In the genomic region with DNA sequence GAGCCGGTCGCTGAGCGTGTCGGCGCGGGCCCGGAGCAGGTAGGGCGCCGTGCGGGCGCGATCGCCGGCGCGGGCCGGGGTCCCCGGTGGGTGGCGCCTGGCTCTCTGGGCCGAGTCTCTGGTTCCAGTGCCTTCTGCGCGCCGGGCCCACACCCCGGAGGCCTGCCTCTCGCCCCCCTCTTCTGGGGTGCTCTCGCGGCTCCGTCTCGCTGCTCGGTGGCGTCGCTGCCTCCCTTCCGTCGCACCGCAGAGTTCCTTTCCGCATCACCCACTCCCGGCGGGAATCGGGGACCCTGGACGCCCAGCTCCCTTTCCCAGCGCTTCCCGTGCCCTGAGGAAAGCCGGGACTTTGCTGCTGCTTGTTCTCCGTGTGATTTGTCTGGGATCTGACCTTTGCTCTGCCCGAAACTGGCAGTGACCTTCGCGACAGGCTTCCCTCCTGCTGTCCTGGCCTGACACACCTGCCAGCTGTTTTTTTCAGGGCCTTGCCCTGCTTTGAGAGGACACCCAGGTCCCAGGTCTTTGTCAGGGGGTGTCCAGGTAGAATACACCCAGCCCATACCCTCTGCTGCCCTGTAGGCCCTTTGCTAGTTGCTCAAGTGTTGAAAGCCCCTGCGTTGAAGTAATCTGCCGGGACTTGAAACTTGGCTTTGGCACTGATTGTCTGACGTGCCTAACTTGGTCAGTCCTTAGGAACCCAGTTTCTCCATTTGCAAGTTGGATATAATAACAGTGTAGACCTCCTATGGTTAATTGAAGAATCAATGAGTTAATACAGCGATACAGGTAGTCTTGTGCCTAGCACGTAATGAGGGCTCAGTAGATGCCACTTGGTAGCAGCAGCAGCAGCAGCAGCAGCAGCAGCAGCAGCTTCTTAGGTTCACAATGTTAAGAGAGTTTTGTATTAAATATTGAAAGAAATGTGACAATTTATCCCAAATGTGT, we compare ENCODE assay signal across 8 cellular contexts. TPM values are rescaled to one million over a fixed set of nuclear protein-coding genes. Genes with fewer than 3 reads are reported as not detected.
DNase-seq lines count a peak whose midpoint lies in the region; ATAC-seq and TF ChIP-seq lines count a peak whose summit lies in the region.

No MANE protein-coding gene starts in this region.

- H3K4me1 ChIP-seq in endodermal cell (ENCODE audit: control insufficient read depth, insufficient read depth, low read length) (peaks cover 8% of the 10 kb centered on the region), tibial artery (peaks cover 0 to 37% (median 14%) of the 10 kb centered on the region in 4 donors)

- H3K4me3 Mint-ChIP-seq in endodermal cell, result peak overlapping the region; percentile 97
- peak overlapping the region; percentile 98 for H3K4me3 Mint-ChIP-seq in mesothelial cell of epicardium

- 1 to 2% methylated on average over 10 to 52 of the region's 52 CpGs for WGBS in endodermal cell (ENCODE audit: insufficient coverage in 1 of 2, insufficient read length in 1 of 2), 2 experiments

- H3K4me3 ChIP-seq in endodermal cell (ENCODE audit: low read length) (peak overlapping the region; percentile 98), tibial artery (peak overlapping the region; percentile 84 to 87)

- H3K9me3 Mint-ChIP-seq in endodermal cell, result no peaks in the 10 kb centered on the region
- H3K9me3 Mint-ChIP-seq in mesothelial cell of epicardium, result no peaks in the 10 kb centered on the region

- H3K27ac ChIP-seq in endodermal cell (ENCODE audit: low read depth, low read length) (peak overlapping the region; percentile 75), tibial artery (peak overlapping the region; percentile 92 to 93)

- peak overlapping the region; percentile 77 for H3K9ac ChIP-seq in endodermal cell (ENCODE audit: extremely low read depth, low read length, poor library complexity, severe bottlenecking)

- H3K36me3 Mint-ChIP-seq in endodermal cell (ENCODE audit: low read depth), result no peaks in the 10 kb centered on the region
- H3K36me3 Mint-ChIP-seq in mesothelial cell of epicardium, result no peaks in the 10 kb centered on the region

- no peak for TF ChIP-seq CTCF in GM10266 (IDR thresholded peaks at IDR 0.05; ENCODE audit: control insufficient read depth, insufficient read depth, low read depth, missing control alignments)
- TF ChIP-seq CTCF in endodermal cell (conservative IDR thresholded peaks at IDR 0.05), result peak; percentile 6
- TF ChIP-seq CTCF in mesothelial cell of epicardium (IDR thresholded peaks at IDR 0.05; ENCODE audit: unreplicated experiment), result no peak
- no peak for TF ChIP-seq CTCF in tibial artery (IDR thresholded peaks at IDR 0.05)

- H3K4me1 Mint-ChIP-seq in endodermal cell, result peaks cover 18% of the 10 kb centered on the region
- H3K4me1 Mint-ChIP-seq in mesothelial cell of epicardium, result peaks cover 46% of the 10 kb centered on the region

- peak overlapping the region; percentile 96 for H3K27ac Mint-ChIP-seq in endodermal cell
- H3K27ac Mint-ChIP-seq in mesothelial cell of epicardium, result peak overlapping the region; percentile 98

- H3K9me3 ChIP-seq in endodermal cell (ENCODE audit: control insufficient read depth, low read length) (no peaks in the 10 kb centered on the region), tibial artery (no peaks in the 10 kb centered on the region)

- intact Hi-C loops in tibial artery (cut with DNase I; ENCODE audit: low total_unique reads), result loop anchor here (5.0 kb wide), 1 partner anchor 338 kb away; a partner anchor contains a TSS

- H3K36me3 ChIP-seq in endodermal cell (ENCODE audit: control insufficient read depth, insufficient read depth, low read length), result no peaks in the 10 kb centered on the region
- H3K36me3 ChIP-seq in tibial artery, result no peaks in the 10 kb centered on the region

- H3K27me3 Mint-ChIP-seq in endodermal cell (ENCODE audit: insufficient read depth) (peaks cover 3% of the 10 kb centered on the region), mesothelial cell of epicardium (ENCODE audit: low read depth) (no peaks in the 10 kb centered on the region)

- ATAC-seq in GM21723 (IDR thresholded peaks at IDR 0.05; ENCODE audit: unreplicated experiment), result peak; percentile 37

- H3K27me3 ChIP-seq in endodermal cell (ENCODE audit: control insufficient read depth, insufficient read depth, low read length, poor library complexity, severe bottlenecking) (no peaks in the 10 kb centered on the region), tibial artery (no peaks in the 10 kb centered on the region)

- DNase-seq in GM10266 (ENCODE audit: extremely low spot score) (peak; percentile 45), KG1 (lab: John Stamatoyannopoulos, UW) (peak; percentile 49), endodermal cell (no peak), mesothelial cell of epicardium (ENCODE audit: low spot score in 2 of 2, unreplicated experiment in 2 of 2) (no peak), tibial artery (peak; percentile 24 to 70), NOMO-1 treated with DMSO at 0.1 percent for 48 hours (lab: John Stamatoyannopoulos, UW; ENCODE audit: unreplicated experiment) (no peak)
- peak; percentile 35 to 37 for DNase-seq in activated CD4-positive, alpha-beta T cell treated with anti-CD3 and anti-CD28 coated beads, Interleukin-2, amount 50 U/mL, for 4 hours

RNA-seq across cellular contexts. Expression of a gene that starts 0.8 kb away (rescaled TPM):
- total RNA-seq in endodermal cell (10 to 100 TPM; 11.8 to 12.1 TPM), mesothelial cell of epicardium (9.7 to 11.3 TPM (median 10.3 TPM) in 3 replicates)
- 9.9 TPM for polyA plus RNA-seq in endodermal cell (2013, experiment 1 of 2)
- polyA plus RNA-seq in endodermal cell (2013, experiment 2 of 2), result 10.6 TPM

Comparison
In these comparisons a context has a peak if more than half of its experiments do, and no peak if none do; other contexts are left out.
1. DNase-seq: peak in GM10266 (single experiment), KG1 (single experiment), activated CD4-positive, alpha-beta T cell treated with anti-CD3 and anti-CD28 coated beads, Interleukin-2, amount 50 U/mL, for 4 hours (2 of 2) and tibial artery (2 of 2); none in endodermal cell (single experiment), mesothelial cell of epicardium (0 of 2) and NOMO-1 treated with DMSO at 0.1 percent for 48 hours (single experiment).